Comparison of ENCODE assay signal across 8 cellular contexts in genomic region chr5:56815657-56816545, GRCh38. TPM values are rescaled to one million over a fixed set of nuclear protein-coding genes. Genes with fewer than 3 reads are reported as not detected.
DNase-seq lines count a peak whose midpoint lies in the region; ATAC-seq, FAIRE-seq and TF ChIP-seq lines count a peak whose summit lies in the region.

No MANE protein-coding gene starts in this region.

- H3K4me3 ChIP-seq in keratinocyte (ENCODE audit: control insufficient read depth in 2 of 3, extremely low read depth in 1 of 3, insufficient read depth in 2 of 3, low read depth in 1 of 3, low read length in 3 of 3), result peak overlapping the region; percentile 70 to 90 (median 74)

- H3K36me3 Mint-ChIP-seq in T-helper 17 cell (ENCODE audit: low read depth) (peaks cover 9% of the 10 kb centered on the region), MCF 10A (ENCODE audit: insufficient read depth, unreplicated experiment) (no peaks in the 10 kb centered on the region)

- ATAC-seq in GM19438 (IDR thresholded peaks at IDR 0.05; ENCODE audit: low read depth, unreplicated experiment) (peak; percentile 33), HG03457 (IDR thresholded peaks at IDR 0.05; ENCODE audit: unreplicated experiment) (peak; percentile 24), T-helper 17 cell (peak; percentile 26)

- H3K79me2 ChIP-seq in keratinocyte (ENCODE audit: control insufficient read depth, insufficient read depth, low read length), result peaks cover 48% of the 10 kb centered on the region

- H3K4me3 Mint-ChIP-seq in T-helper 17 cell (peak overlapping the region; percentile 93), MCF 10A (ENCODE audit: unreplicated experiment) (peak overlapping the region; percentile 83)

- H3K9me3 ChIP-seq in T-helper 17 cell (ENCODE audit: control insufficient read depth, low read length, poor library complexity, severe bottlenecking) (no peaks in the 10 kb centered on the region), keratinocyte (ENCODE audit: control insufficient read depth, low read depth, low read length) (no peaks in the 10 kb centered on the region)

- BruUV-seq in MCF 10A (replicated peaks; lab: Mats Ljungman, UMichigan), result no TSS peak

- dilution Hi-C loops in keratinocyte (cut with MboI; ENCODE audit: extremely low pct_ligation_motif_present, low sequenced_read_pairs), result no loop called here

- DNase-seq in T-helper 17 cell (peak; percentile 23 to 38 (median 29)), MCF 10A (ENCODE audit: unreplicated experiment) (peak; percentile 34), keratinocyte (ENCODE audit: low read depth, low spot score) (no peak), KG1 (lab: John Stamatoyannopoulos, UW) (no peak)
- peak; percentile 54 for DNase-seq in stimulated activated CD4-positive, alpha-beta T cell treated with anti-CD3 and anti-CD28 coated beads, Interleukin-4, amount 100 ng/mL, for 1 hour

- intact Hi-C loops in MCF 10A (cut with micrococcal nuclease), result loop anchor here (1.0 to 5.0 kb wide), 4 partner anchors 274 to 546 kb away; no protein-coding TSS in a partner anchor

- H3K27me3 ChIP-seq in keratinocyte (ENCODE audit: control insufficient read depth, extremely low read depth, insufficient read depth, low read length), result no peaks in the 10 kb centered on the region

- H3K27ac Mint-ChIP-seq in T-helper 17 cell, result peak overlapping the region; percentile 98
- H3K27ac Mint-ChIP-seq in MCF 10A (ENCODE audit: low read depth, unreplicated experiment), result peak overlapping the region; percentile 81

- FAIRE-seq in keratinocyte (lab: Jason Lieb, UNC), result no peak

- H4K20me1 ChIP-seq in keratinocyte (ENCODE audit: control insufficient read depth, extremely low read depth, insufficient read depth, low read length), result no peaks in the 10 kb centered on the region

- H3K27ac ChIP-seq in C4-2B (peak overlapping the region; percentile 84), keratinocyte (ENCODE audit: control insufficient read depth, insufficient read depth, low read length) (peak overlapping the region; percentile 58)

- peak overlapping the region; percentile 87 for H3K4me2 ChIP-seq in keratinocyte (ENCODE audit: control insufficient read depth, extremely low read depth, insufficient read depth, low read depth, low read length)

- TF ChIP-seq CTCF in C4-2B (conservative IDR thresholded peaks at IDR 0.05) (no peak), MCF 10A (IDR thresholded peaks at IDR 0.05; ENCODE audit: unreplicated experiment) (no peak), keratinocyte (optimal IDR thresholded peaks at IDR 0.05 in 1 of 3, IDR thresholded peaks at IDR 0.05 in 1 of 3, conservative IDR thresholded peaks at IDR 0.05 in 1 of 3; ENCODE audit: extremely low read depth in 1 of 3, insufficient read depth in 2 of 3, low read length in 3 of 3) (no peak)

- H3K9me3 Mint-ChIP-seq in MCF 10A (ENCODE audit: unreplicated experiment), result no peaks in the 10 kb centered on the region

- CTCF ChIA-PET in MCF 10A (lab: Yijun Ruan, JAX), result no interaction called here

- H2AFZ ChIP-seq in keratinocyte (ENCODE audit: control insufficient read depth, low read length), result peak overlapping the region; percentile 34

- H3K4me1 Mint-ChIP-seq in T-helper 17 cell, result peaks cover 33% of the 10 kb centered on the region
- peaks cover 20% of the 10 kb centered on the region for H3K4me1 Mint-ChIP-seq in MCF 10A (ENCODE audit: insufficient read depth, unreplicated experiment)

- peak overlapping the region; percentile 76 for H3K9ac ChIP-seq in keratinocyte (ENCODE audit: control insufficient read depth, extremely low read depth, insufficient read depth, low read length)

- no peaks in the 10 kb centered on the region for H3K9me1 ChIP-seq in keratinocyte (ENCODE audit: control insufficient read depth, extremely low read depth, insufficient read depth, low read length)

- POLR2A ChIA-PET in MCF 10A (lab: Yijun Ruan, JAX), result interaction anchor here (0.6 to 2.4 kb wide), 8 partner anchors 13 to 634 kb away, joined by 3 to 8 read pairs (median 3); no protein-coding TSS in a partner anchor

- H3K27me3 Mint-ChIP-seq in T-helper 17 cell (no peaks in the 10 kb centered on the region), MCF 10A (ENCODE audit: insufficient read depth, unreplicated experiment) (no peaks in the 10 kb centered on the region)

- peaks cover 21% of the 10 kb centered on the region for H3K4me1 ChIP-seq in keratinocyte (ENCODE audit: control insufficient read depth, extremely low read depth, insufficient read depth, low read length)

- H3K36me3 ChIP-seq in keratinocyte (ENCODE audit: control insufficient read depth in 2 of 2, extremely low read depth in 1 of 2, insufficient read depth in 2 of 2, low read length in 2 of 2), result no peaks in the 10 kb centered on the region

RNA-seq across cellular contexts. Expression of gene MAP3K1, which starts 0.6 kb away (rescaled TPM):
- total RNA-seq in T-helper 17 cell (100 to 1,000 TPM in 1 of 2 donors, 10 to 100 TPM in 1; 99.2 to 120 TPM), MCF 10A (2022) (6.6 and 7.9 TPM in 2 replicates)
- polyA plus RNA-seq in keratinocyte, result 5.4 to 8.0 TPM (median 6.7 TPM) in 3 replicates
- 2.0 TPM for polyA plus RNA-seq in keratinocyte (2011; ENCODE audit: low read depth)
- polyA plus RNA-seq in keratinocyte (2011; cell fraction: cytosol; rRNA removed), result 2.1 and 4.4 TPM in 2 replicates
- polyA plus RNA-seq in keratinocyte (2011; cell fraction: nucleus; rRNA removed), result 7.9 and 10.1 TPM in 2 replicates
- 3.6 and 4.7 TPM in 2 replicates for polyA plus RNA-seq in keratinocyte (2012; ENCODE audit: low replicate concordance)
- 4.1 to 19.8 TPM (median 14.6 TPM) in 3 replicates for polyA minus RNA-seq in keratinocyte
- polyA minus RNA-seq in keratinocyte (2011; cell fraction: cytosol; rRNA and poly(A)+ RNA removed), result 8.8 TPM
- polyA minus RNA-seq in keratinocyte (2011; cell fraction: nucleus; rRNA and poly(A)+ RNA removed), result 12.2 and 19.7 TPM in 2 replicates

Comparison
In these comparisons a context has a peak if more than half of its experiments do, and no peak if none do; other contexts are left out.
1. DNase-seq: peak in T-helper 17 cell (3 of 3), MCF 10A (single experiment) and stimulated activated CD4-positive, alpha-beta T cell treated with anti-CD3 and anti-CD28 coated beads, Interleukin-4, amount 100 ng/mL, for 1 hour (single experiment); none in keratinocyte (single experiment) and KG1 (single experiment).
2. RNA of gene MAP3K1, which starts 0.6 kb away (total RNA-seq): 99.2 to 120 TPM in T-helper 17 cell; 6.6 to 7.9 TPM in MCF 10A; every median in the first group is over 10 times any median in the second.
3. Peak in every context shown above with its lines, with median percentiles within 50 percentile points of each other: ATAC-seq.